In the genomic region with DNA sequence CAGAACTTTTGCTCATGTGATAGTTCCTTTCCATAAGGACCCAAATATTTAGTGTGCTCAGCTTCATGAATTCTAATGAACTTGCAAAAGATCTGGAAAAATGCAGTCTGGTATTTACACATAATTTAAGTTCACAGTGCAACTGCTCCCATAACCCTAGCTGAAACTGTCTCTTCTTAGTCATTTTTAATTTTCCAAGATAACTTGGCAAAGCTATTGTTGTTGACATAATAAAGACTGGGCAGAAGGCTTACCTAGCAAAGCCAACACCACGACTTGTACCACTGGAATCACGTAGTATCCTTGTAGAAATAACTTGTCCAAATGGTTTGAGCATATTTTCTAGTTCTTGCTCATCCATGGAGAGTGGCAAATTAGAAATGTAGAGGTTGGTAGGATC, we compare ENCODE assay signal across 22 cellular contexts.
DNase-seq lines count a peak whose midpoint lies in the region; ATAC-seq, FAIRE-seq and TF ChIP-seq lines count a peak whose summit lies in the region.
"Had no signal": no experiment of that assay in that cellular context is flagged by ENCODE, and none has a peak within 500 bp of the region (broad histone marks: within the 10 kb centered on the region; RNA-seq: fewer than 3 reads in every experiment).

No MANE protein-coding gene starts in this region.

- no peak overlapping the region for H3K4me3 Mint-ChIP-seq in endothelial cell (ENCODE audit: unreplicated experiment)
- H3K4me3 Mint-ChIP-seq: CD4-positive, alpha-beta memory T cell; H9 had no signal

- peaks cover 14% of the 10 kb centered on the region for H3K4me1 Mint-ChIP-seq in endothelial cell (ENCODE audit: unreplicated experiment)

- FAIRE-seq in H54 (lab: Jason Lieb, UNC): peak; percentile 58
- FAIRE-seq: GM12878 had no signal

- DNase-seq in right atrium auricular region (ENCODE audit: low spot score) (no peak), left cardiac atrium (no peak), H54 (ENCODE audit: insufficient read length, low spot score) (no peak), endothelial cell (ENCODE audit: low spot score) (no peak), psoas muscle (no peak), kidney glomerular epithelial cell (lab: John Stamatoyannopoulos, UW) (no peak), NCI-H1436 (lab: John Stamatoyannopoulos, UW) (no peak)
- DNase-seq: CD4-positive, alpha-beta memory T cell; DND-41; H9; KG1; NCI-H1092 treated with DMSO at 0.1 percent for 48 hours; NCI-H146; NCI-H2029; NCI-H345; NCI-H524; NCI-H774; Peyer's patch had no signal

- H3K27me3 Mint-ChIP-seq in endothelial cell (ENCODE audit: unreplicated experiment): peaks cover 4% of the 10 kb centered on the region
- H3K27me3 Mint-ChIP-seq: CD4-positive, alpha-beta memory T cell had no signal

- peak overlapping the region; percentile 20 for H3K27ac Mint-ChIP-seq in endothelial cell (ENCODE audit: unreplicated experiment)
- H3K27ac Mint-ChIP-seq: H9 had no signal

- no peaks in the 10 kb centered on the region for H3K27me3 ChIP-seq in right atrium auricular region
- H3K27me3 ChIP-seq in psoas muscle (ENCODE audit: insufficient read depth in 3 of 3, low read length in 2 of 3): no peaks in the 10 kb centered on the region
- H3K27me3 ChIP-seq: BLaER1 treated with 17β-estradiol and CSF1 and Interleukin-3, amounts not matched to agents 10 nM and 100 nM; Peyer's patch; SJSA1 had no signal

- H3K36me3 ChIP-seq in right atrium auricular region (peaks cover 14% of the 10 kb centered on the region), psoas muscle (ENCODE audit: insufficient read depth in 1 of 2, low read depth in 1 of 2) (peaks cover 12 to 30% of the 10 kb centered on the region in 2 donors)

- H3K4me1 ChIP-seq in right atrium auricular region (peaks cover 0 to 40% of the 10 kb centered on the region in 2 donors), psoas muscle (peaks cover 26% of the 10 kb centered on the region)
- H3K4me1 ChIP-seq: Peyer's patch had no signal

- ATAC-seq in left cardiac atrium (no peak), psoas muscle (no peak)
- ATAC-seq: GM12878 had no signal

- H3K9me3 ChIP-seq in right atrium auricular region (no peaks in the 10 kb centered on the region), psoas muscle (no peaks in the 10 kb centered on the region)
- H3K9me3 ChIP-seq: BLaER1 treated with 17β-estradiol and CSF1 and Interleukin-3, amounts not matched to agents 10 nM and 100 nM; Peyer's patch; SJSA1 had no signal

- no peak overlapping the region for H3K4me3 ChIP-seq in right atrium auricular region
- no peak overlapping the region for H3K4me3 ChIP-seq in psoas muscle
- H3K4me3 ChIP-seq: BLaER1 treated with 17β-estradiol and CSF1 and Interleukin-3, amounts not matched to agents 10 nM and 100 nM; GM12878; Peyer's patch; SJSA1 had no signal

- no peak for TF ChIP-seq POLR2A in H54 (IDR thresholded peaks at IDR 0.05; ENCODE audit: low read depth, low read length)

- H3K9me3 Mint-ChIP-seq in endothelial cell (ENCODE audit: unreplicated experiment): no peaks in the 10 kb centered on the region
- H3K9me3 Mint-ChIP-seq: CD4-positive, alpha-beta memory T cell; H9 had no signal

- H3K36me3 Mint-ChIP-seq in endothelial cell (ENCODE audit: low read depth, unreplicated experiment): peaks cover 20% of the 10 kb centered on the region

- intact Hi-C loops in left cardiac atrium (cut with DNase I): no loop called here
- intact Hi-C loops in psoas muscle (cut with DNase I): no loop called here

- TF ChIP-seq CTCF in right atrium auricular region (IDR thresholded peaks at IDR 0.05): no peak
- no peak for TF ChIP-seq CTCF in endothelial cell (IDR thresholded peaks at IDR 0.05; ENCODE audit: unreplicated experiment)
- no peak for TF ChIP-seq CTCF in psoas muscle (IDR thresholded peaks at IDR 0.05)

- H3K27ac ChIP-seq in right atrium auricular region (peak overlapping the region; percentile 36 to 62), psoas muscle (peak overlapping the region; percentile 44)
- H3K27ac ChIP-seq: BLaER1 treated with 17β-estradiol and CSF1 and Interleukin-3, amounts not matched to agents 10 nM and 100 nM; HL-60; Peyer's patch; SJSA1 had no signal

- 17 to 34% (median 30%) methylated on average over 2 of the region's 2 CpGs for WGBS in psoas muscle, 3 donors
